ENCODE assay signal across 16 cellular contexts in the genomic region with DNA sequence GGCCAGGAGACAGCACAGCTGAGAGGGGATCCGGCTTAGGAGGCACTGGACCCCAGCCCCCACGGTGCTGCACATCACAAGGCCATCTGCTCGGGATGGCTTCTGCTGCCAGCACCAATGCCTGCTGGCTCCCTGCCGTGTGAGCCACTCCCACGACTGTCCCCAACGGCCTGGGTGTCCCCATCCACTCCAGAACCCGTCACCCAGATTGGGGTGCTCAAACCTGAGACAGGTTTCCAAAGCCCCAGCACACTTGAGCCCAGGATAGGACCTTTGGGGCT.
DNase-seq lines count a peak whose midpoint lies in the region; ATAC-seq and TF ChIP-seq lines count a peak whose summit lies in the region.
"Had no signal": no experiment of that assay in that cellular context is flagged by ENCODE, and none has a peak within 500 bp of the region (broad histone marks: within the 10 kb centered on the region; RNA-seq: fewer than 3 reads in every experiment).

No MANE protein-coding gene starts in this region.

- H3K36me3 Mint-ChIP-seq in progenitor cell of endocrine pancreas (ENCODE audit: insufficient read depth): peaks cover 15% of the 10 kb centered on the region

- H3K4me1 ChIP-seq in heart right ventricle: peaks cover 43 to 86% (median 69%) of the 10 kb centered on the region in 9 donors

- peaks cover 0 to 91% (median 26%) of the 10 kb centered on the region in 9 donors for H3K36me3 ChIP-seq in heart right ventricle

- TF ChIP-seq CTCF in heart right ventricle (IDR thresholded peaks at IDR 0.05) (no peak), progenitor cell of endocrine pancreas (IDR thresholded peaks at IDR 0.05; ENCODE audit: unreplicated experiment) (no peak)

- no peaks in the 10 kb centered on the region for H3K9me3 ChIP-seq in heart right ventricle
- H3K9me3 ChIP-seq: neutrophil, upper lobe of right lung had no signal

- no peak overlapping the region for H3K4me3 Mint-ChIP-seq in progenitor cell of endocrine pancreas (ENCODE audit: low read depth)

- H3K27me3 Mint-ChIP-seq in progenitor cell of endocrine pancreas: no peaks in the 10 kb centered on the region

- H3K27ac Mint-ChIP-seq in progenitor cell of endocrine pancreas: peak overlapping the region; percentile 77

- 39 to 43% methylated on average over 7 of the region's 7 CpGs for WGBS in heart right ventricle, 2 donors

- DNase-seq in heart right ventricle (no peak), Right ventricle myocardium superior (no peak), caudate nucleus (lab: John Stamatoyannopoulos, UW) (no peak), progenitor cell of endocrine pancreas (ENCODE audit: low spot score, unreplicated experiment) (no peak), NCI-H2196 (lab: John Stamatoyannopoulos, UW; ENCODE audit: unreplicated experiment) (no peak)
- DNase-seq in activated naive CD4-positive, alpha-beta T cell (lab: John Stamatoyannopoulos, UW): no peak
- DNase-seq: activated gamma-delta T cell; midbrain; SHP77 treated with DMSO at 0.1 percent for 48 hours; stimulated activated CD4-positive, alpha-beta T cell treated with anti-CD3 and anti-CD28 coated beads, Interleukin-4, amount 100 ng/mL, for 1 hour; T-helper 2 cell; upper lobe of right lung had no signal

- intact Hi-C loops in heart right ventricle (cut with DNase I): loop anchor here in 1 of 10 donors (10.0 kb wide), 1 partner anchor 107 kb away; no protein-coding TSS in a partner anchor
- intact Hi-C loops in Right ventricle myocardium superior (cut with DNase I): no loop called here

- H3K27ac ChIP-seq in heart right ventricle (peak overlapping the region in 7 of 10 donors; percentile 26 to 74 (median 69)), caudate nucleus (ENCODE audit: low read depth, low read length) (peak overlapping the region; percentile 64)
- H3K27ac ChIP-seq: neutrophil had no signal

- no peak overlapping the region for H3K4me3 ChIP-seq in heart right ventricle
- H3K4me3 ChIP-seq: upper lobe of right lung had no signal

- no peak for ATAC-seq in heart right ventricle
- no peak for ATAC-seq in Right ventricle myocardium superior (ENCODE audit: poor library complexity)
- ATAC-seq in GM21737 (IDR thresholded peaks at IDR 0.05; ENCODE audit: unreplicated experiment): no peak
- no peak for ATAC-seq in HG03432 (IDR thresholded peaks at IDR 0.05; ENCODE audit: unreplicated experiment)
- ATAC-seq: esophagus mucosa had no signal

- H3K4me1 Mint-ChIP-seq in progenitor cell of endocrine pancreas (ENCODE audit: low read depth): peaks cover 5% of the 10 kb centered on the region

- no peaks in the 10 kb centered on the region for H3K27me3 ChIP-seq in heart right ventricle
- H3K27me3 ChIP-seq: neutrophil, upper lobe of right lung had no signal

- no peaks in the 10 kb centered on the region for H3K9me3 Mint-ChIP-seq in progenitor cell of endocrine pancreas (ENCODE audit: low read depth)
